2 cellular contexts compared by ENCODE assay signal in genomic region chr22:46937185-46937584, GRCh38.
TF ChIP-seq lines count a peak whose summit lies in the region.

No MANE protein-coding gene starts in this region.

TF ChIP-seq in IMR-90, 13 proteins besides CTCF, POLR2A, EP300 and RAD21 (continued from another document):
- no peak for TF ChIP-seq ELK1 (IDR thresholded peaks at IDR 0.05; ENCODE audit: borderline replicate concordance, low read depth, low read length)
- TF ChIP-seq CHD1 (IDR thresholded peaks at IDR 0.05; ENCODE audit: low read depth, low read length) = no peak
- no peak for TF ChIP-seq USF2 (IDR thresholded peaks at IDR 0.05; ENCODE audit: low read depth, low read length)

TF ChIP-seq in liver, 16 proteins besides CTCF, POLR2A, EP300 and RAD21 (continued from another document):
- TF ChIP-seq, protein P1, sequence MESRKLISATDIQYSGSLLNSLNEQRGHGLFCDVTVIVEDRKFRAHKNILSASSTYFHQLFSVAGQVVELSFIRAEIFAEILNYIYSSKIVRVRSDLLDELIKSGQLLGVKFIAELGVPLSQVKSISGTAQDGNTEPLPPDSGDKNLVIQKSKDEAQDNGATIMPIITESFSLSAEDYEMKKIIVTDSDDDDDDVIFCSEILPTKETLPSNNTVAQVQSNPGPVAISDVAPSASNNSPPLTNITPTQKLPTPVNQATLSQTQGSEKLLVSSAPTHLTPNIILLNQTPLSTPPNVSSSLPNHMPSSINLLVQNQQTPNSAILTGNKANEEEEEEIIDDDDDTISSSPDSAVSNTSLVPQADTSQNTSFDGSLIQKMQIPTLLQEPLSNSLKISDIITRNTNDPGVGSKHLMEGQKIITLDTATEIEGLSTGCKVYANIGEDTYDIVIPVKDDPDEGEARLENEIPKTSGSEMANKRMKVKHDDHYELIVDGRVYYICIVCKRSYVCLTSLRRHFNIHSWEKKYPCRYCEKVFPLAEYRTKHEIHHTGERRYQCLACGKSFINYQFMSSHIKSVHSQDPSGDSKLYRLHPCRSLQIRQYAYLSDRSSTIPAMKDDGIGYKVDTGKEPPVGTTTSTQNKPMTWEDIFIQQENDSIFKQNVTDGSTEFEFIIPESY (IDR thresholded peaks at IDR 0.05) = no peak
- TF ChIP-seq, protein P2, sequence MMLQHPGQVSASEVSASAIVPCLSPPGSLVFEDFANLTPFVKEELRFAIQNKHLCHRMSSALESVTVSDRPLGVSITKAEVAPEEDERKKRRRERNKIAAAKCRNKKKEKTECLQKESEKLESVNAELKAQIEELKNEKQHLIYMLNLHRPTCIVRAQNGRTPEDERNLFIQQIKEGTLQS (IDR thresholded peaks at IDR 0.05) = no peak
- no peak for TF ChIP-seq EGR1 (IDR thresholded peaks at IDR 0.05; ENCODE audit: low read depth in 2 of 2)
- TF ChIP-seq HNF4G (IDR thresholded peaks at IDR 0.05) = no peak
- TF ChIP-seq MAX (IDR thresholded peaks at IDR 0.05) = no peak
